In the genomic region with DNA sequence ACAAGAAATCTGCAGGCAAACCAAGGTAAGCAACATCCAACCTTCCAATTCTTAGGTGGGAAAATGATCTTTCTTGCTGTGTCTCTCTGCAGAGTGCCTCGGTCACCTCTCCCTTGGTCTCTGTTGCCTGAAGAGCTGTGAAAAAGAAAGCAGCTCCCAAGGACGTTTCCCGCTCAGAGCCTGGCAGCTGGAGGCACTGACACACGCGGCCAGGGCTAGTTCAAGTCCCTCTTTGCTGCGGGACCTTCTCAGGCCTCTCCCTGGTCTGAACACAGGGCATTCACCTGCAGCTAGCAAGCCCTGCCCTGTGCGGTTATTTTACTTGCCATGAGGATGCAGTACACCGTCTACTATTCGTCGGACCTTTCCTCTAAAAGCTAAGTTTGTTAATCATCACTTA, we compare ENCODE assay signal across 15 cellular contexts.
"Had no signal": no experiment of that assay in that cellular context is flagged by ENCODE, and none has a peak within 500 bp of the region (broad histone marks: within the 10 kb centered on the region; RNA-seq: fewer than 3 reads in every experiment).

No MANE protein-coding gene starts in this region.

- ATAC-seq: psoas muscle had no signal

- H3K27me3 Mint-ChIP-seq: dendritic cell treated with granulocyte-macrophage colony-stimulating factor and Interleukin-4, amounts not matched to agents 40 ng/mL and 50 ng/mL, for 4 days had no signal

- H3K9me3 ChIP-seq: psoas muscle, sigmoid colon, stomach, testis had no signal

- H3K27ac Mint-ChIP-seq: activated naive CD4-positive, alpha-beta T cell treated with anti-CD3 and anti-CD28 coated beads, Interleukin-2, amount 10 ng/mL, durations not matched to agents 7 days and 5 days; dendritic cell treated with granulocyte-macrophage colony-stimulating factor and Interleukin-4, amounts not matched to agents 40 ng/mL and 50 ng/mL, for 4 days; mesothelial cell of epicardium; nephron progenitor cell had no signal

- H3K36me3 Mint-ChIP-seq: mesothelial cell of epicardium had no signal

- H3K4me3 ChIP-seq: lung, psoas muscle, sigmoid colon, stomach, testis had no signal

- DNase-seq: activated naive CD4-positive, alpha-beta T cell treated with anti-CD3 and anti-CD28 coated beads, Interleukin-2, amount 10 ng/mL, durations not matched to agents 7 days and 5 days; effector memory CD4-positive, alpha-beta T cell; foreskin melanocyte; head of caudate nucleus; immature natural killer cell; nephron progenitor cell; sigmoid colon; stimulated activated CD4-positive, alpha-beta T cell treated with anti-CD3 and anti-CD28 coated beads, Interleukin-1b, Interleukin-23, amount 100 ng/mL, for 48 hours; stomach; testis had no signal

- H3K27ac ChIP-seq: epithelial cell of prostate, sigmoid colon, stomach, testis had no signal

- H3K4me3 Mint-ChIP-seq: activated naive CD4-positive, alpha-beta T cell treated with anti-CD3 and anti-CD28 coated beads, Interleukin-2, amount 10 ng/mL, durations not matched to agents 7 days and 5 days; dendritic cell treated with granulocyte-macrophage colony-stimulating factor and Interleukin-4, amounts not matched to agents 40 ng/mL and 50 ng/mL, for 4 days; immature natural killer cell; mesothelial cell of epicardium; nephron progenitor cell had no signal

- H3K27me3 ChIP-seq: sigmoid colon, stomach, testis had no signal

- H3K9me3 Mint-ChIP-seq: activated naive CD4-positive, alpha-beta T cell treated with anti-CD3 and anti-CD28 coated beads, Interleukin-2, amount 10 ng/mL, durations not matched to agents 7 days and 5 days; dendritic cell treated with granulocyte-macrophage colony-stimulating factor and Interleukin-4, amounts not matched to agents 40 ng/mL and 50 ng/mL, for 4 days; immature natural killer cell; mesothelial cell of epicardium; nephron progenitor cell had no signal
